ENCODE assay signal across 9 cellular contexts in genomic region chr9:137406085-137406773, GRCh38. TPM values are rescaled to one million over a fixed set of nuclear protein-coding genes. Genes with fewer than 3 reads are reported as not detected.
DNase-seq lines count a peak whose midpoint lies in the region; FAIRE-seq and TF ChIP-seq lines count a peak whose summit lies in the region.
"Had no signal": no experiment of that assay in that cellular context is flagged by ENCODE, and none has a peak within 500 bp of the region (broad histone marks: within the 10 kb centered on the region; RNA-seq: fewer than 3 reads in every experiment).

No MANE protein-coding gene starts in this region.

- no peaks in the 10 kb centered on the region for H3F3A ChIP-seq in smooth muscle cell (ENCODE audit: low read depth)

- H3K4me1 ChIP-seq in HEK293 (ENCODE audit: control insufficient read depth, insufficient read depth, low read length) (no peaks in the 10 kb centered on the region), astrocyte (ENCODE audit: insufficient read depth, low read length) (peaks cover 17% of the 10 kb centered on the region), smooth muscle cell (ENCODE audit: low read depth) (no peaks in the 10 kb centered on the region)

- peaks cover 4% of the 10 kb centered on the region for H3K9me3 Mint-ChIP-seq in astrocyte (ENCODE audit: unreplicated experiment)

- H3K27ac Mint-ChIP-seq in astrocyte (ENCODE audit: unreplicated experiment) = peak overlapping the region; percentile 34

- no peaks in the 10 kb centered on the region for H3K36me3 ChIP-seq in HEK293 (ENCODE audit: control insufficient read depth in 2 of 2, insufficient read depth in 1 of 2, low read length in 2 of 2)
- no peaks in the 10 kb centered on the region for H3K36me3 ChIP-seq in astrocyte (ENCODE audit: insufficient read depth, low read length)
- no peaks in the 10 kb centered on the region for H3K36me3 ChIP-seq in kidney epithelial cell (ENCODE audit: control insufficient read depth, insufficient read depth, low read length)
- H3K36me3 ChIP-seq in smooth muscle cell (ENCODE audit: low read depth) = no peaks in the 10 kb centered on the region

- POLR2A ChIA-PET in HEK293 (lab: Yijun Ruan, JAX) = interaction anchor here (0.6 kb wide), 1 partner anchor 10 kb away, joined by 4 read pairs; no protein-coding TSS in a partner anchor

- no peak overlapping the region for H3K4me3 Mint-ChIP-seq in astrocyte (ENCODE audit: unreplicated experiment)

- H3K27me3 ChIP-seq in astrocyte (ENCODE audit: insufficient read depth, low read length) (no peaks in the 10 kb centered on the region), kidney epithelial cell (ENCODE audit: control insufficient read depth, insufficient read depth, low read length) (peaks cover 15% of the 10 kb centered on the region), smooth muscle cell (ENCODE audit: low read depth) (no peaks in the 10 kb centered on the region)

- H3K9me3 ChIP-seq in HEK293 (ENCODE audit: control insufficient read depth, insufficient read depth, low read depth, low read length) (no peaks in the 10 kb centered on the region), astrocyte (ENCODE audit: insufficient read depth, low read depth, low read length) (no peaks in the 10 kb centered on the region), smooth muscle cell (replicated peaks; ENCODE audit: low read depth) (no peaks in the 10 kb centered on the region)

- no peaks in the 10 kb centered on the region for H3K27me3 Mint-ChIP-seq in astrocyte (ENCODE audit: low read depth, unreplicated experiment)

- TF ChIP-seq CTCF in HEK293 (tag by site-specific recombination; IDR thresholded peaks at IDR 0.05) (no peak), astrocyte (IDR thresholded peaks at IDR 0.05; ENCODE audit: insufficient read depth, low read depth, low read length) (no peak), kidney epithelial cell (IDR thresholded peaks at IDR 0.05; ENCODE audit: insufficient read depth, low read length, poor library complexity, severe bottlenecking) (no peak), smooth muscle cell (IDR thresholded peaks at IDR 0.05; ENCODE audit: borderline replicate concordance, insufficient read depth, poor library complexity, severe bottlenecking) (no peak)

- H3K79me2 ChIP-seq in astrocyte (ENCODE audit: insufficient read depth, low read length) (no peaks in the 10 kb centered on the region), smooth muscle cell (ENCODE audit: low read depth) (no peaks in the 10 kb centered on the region)

- CTCF ChIA-PET in HEK293 (lab: Yijun Ruan, JAX) = interaction anchor here (0.7 to 0.9 kb wide), 2 partner anchors 120 to 145 kb away, joined by 3 read pairs; no protein-coding TSS in a partner anchor

- no peak overlapping the region for H3K27ac ChIP-seq in HEK293 (ENCODE audit: extremely low read depth, low read depth, low read length)
- H3K27ac ChIP-seq in astrocyte (ENCODE audit: low read depth, low read length) = no peak overlapping the region
- H3K27ac ChIP-seq in smooth muscle cell (ENCODE audit: low read depth) = no peak overlapping the region

- no peak for DNase-seq in astrocyte (ENCODE audit: low read depth)
- DNase-seq in kidney epithelial cell (ENCODE audit: low read depth) = no peak
- DNase-seq in smooth muscle cell (lab: John Stamatoyannopoulos, UW; ENCODE audit: unreplicated experiment) = no peak
- no peak for DNase-seq in Kasumi-1 (lab: John Stamatoyannopoulos, UW)
- no peak for DNase-seq in DMS79 (lab: John Stamatoyannopoulos, UW)
- DNase-seq in DMS53 (lab: John Stamatoyannopoulos, UW) = no peak
- no peak for DNase-seq in NCI-H128 (lab: John Stamatoyannopoulos, UW; ENCODE audit: unreplicated experiment)
- DNase-seq: NK-92 treated with Interleukin-12 subunit alpha and Interleukin-12 subunit beta, amount 100 ng/mL, for 24 hours had no signal

- FAIRE-seq in astrocyte (lab: Jason Lieb, UNC) = no peak

- H4K20me1 ChIP-seq in astrocyte (ENCODE audit: insufficient read depth, low read length) (peaks cover 23% of the 10 kb centered on the region), smooth muscle cell (ENCODE audit: low read depth) (peaks cover 66% of the 10 kb centered on the region)

- WGBS in smooth muscle cell (ENCODE audit: low lambda C conversion rate) = 79% methylated on average over 21 of the region's 21 CpGs

- no peak overlapping the region for H3K9ac ChIP-seq in astrocyte (ENCODE audit: low read length)
- no peak overlapping the region for H3K9ac ChIP-seq in smooth muscle cell (ENCODE audit: low read depth)

- H2AFZ ChIP-seq in astrocyte (ENCODE audit: low read depth, low read length) (no peak overlapping the region), smooth muscle cell (ENCODE audit: low read depth) (no peak overlapping the region)

- peaks cover 8% of the 10 kb centered on the region for H3K36me3 Mint-ChIP-seq in astrocyte (ENCODE audit: low read depth, unreplicated experiment)

- H3K4me3 ChIP-seq in HEK293 (ENCODE audit: low read depth, low read length) (no peak overlapping the region), astrocyte (ENCODE audit: insufficient read depth, low read depth, low read length) (no peak overlapping the region), kidney epithelial cell (ENCODE audit: low read depth, low read length) (peak overlapping the region; percentile 16), smooth muscle cell (peak overlapping the region; percentile 52)

- H3K4me1 Mint-ChIP-seq in astrocyte (ENCODE audit: low read depth, unreplicated experiment) = peaks cover 2% of the 10 kb centered on the region

- H3K4me2 ChIP-seq in astrocyte (ENCODE audit: low read length) = peak overlapping the region; percentile 82
- H3K4me2 ChIP-seq in smooth muscle cell = peak overlapping the region; percentile 93

TF ChIP-seq in HEK293, 187 proteins besides CTCF, POLR2A, EP300 and RAD21:
- TF ChIP-seq ZBTB17 (tag by site-specific recombination; IDR thresholded peaks at IDR 0.05) (no peak), ZNF558 (tag by site-specific recombination; IDR thresholded peaks at IDR 0.05) (no peak), PATZ1 (tag by site-specific recombination; IDR thresholded peaks at IDR 0.05) (peak; percentile 21; the same call in 1 of the 2 replicates), PRDM1 (tag by site-specific recombination; IDR thresholded peaks at IDR 0.05) (peak; percentile 65; the same call in 1 of the 2 replicates)

RNA-seq across cellular contexts. Expression of gene EXD3, which starts 16.7 kb away (rescaled TPM):
- total RNA-seq in astrocyte (8.5 and 9.4 TPM in 2 replicates), kidney epithelial cell (8.6 and 13.3 TPM in 2 replicates), smooth muscle cell (3.1 and 10.4 TPM in 2 replicates)
- 12.5 and 15.7 TPM in 2 replicates for polyA plus RNA-seq in smooth muscle cell

RNA-seq across cellular contexts. Expression of gene NOXA1, which starts 17.0 kb away (rescaled TPM):
- total RNA-seq in astrocyte (0.50 and 0.84 TPM in 2 replicates), kidney epithelial cell (0.84 and 1.8 TPM in 2 replicates), smooth muscle cell (0.09 and 0.90 TPM in 2 replicates)
- polyA plus RNA-seq in smooth muscle cell = 0.81 and 3.8 TPM in 2 replicates

RNA-seq across cellular contexts. Expression of gene ENTPD8, which starts 34.9 kb away (rescaled TPM):
- 0.11 TPM in 1 of 2 replicates, not detected in the other for total RNA-seq in astrocyte
- not detected in 2 replicates for total RNA-seq in kidney epithelial cell
- not detected in 2 replicates for total RNA-seq in smooth muscle cell
- not detected in 2 replicates for polyA plus RNA-seq in smooth muscle cell

RNA-seq across cellular contexts. Expression of gene NSMF, which starts 52.9 kb away (rescaled TPM):
- total RNA-seq in astrocyte (48.8 and 50.5 TPM in 2 replicates), kidney epithelial cell (52.5 and 65.5 TPM in 2 replicates), smooth muscle cell (25.2 and 30.9 TPM in 2 replicates)
- 48.5 and 55.9 TPM in 2 replicates for polyA plus RNA-seq in smooth muscle cell

Comparison
In these comparisons a context has a peak if more than half of its experiments do, and no peak if none do; other contexts are left out.
1. H3K4me3 ChIP-seq: peak in kidney epithelial cell (single experiment) and smooth muscle cell (single experiment); none in HEK293 (single experiment) and astrocyte (single experiment).